In the genomic region with DNA sequence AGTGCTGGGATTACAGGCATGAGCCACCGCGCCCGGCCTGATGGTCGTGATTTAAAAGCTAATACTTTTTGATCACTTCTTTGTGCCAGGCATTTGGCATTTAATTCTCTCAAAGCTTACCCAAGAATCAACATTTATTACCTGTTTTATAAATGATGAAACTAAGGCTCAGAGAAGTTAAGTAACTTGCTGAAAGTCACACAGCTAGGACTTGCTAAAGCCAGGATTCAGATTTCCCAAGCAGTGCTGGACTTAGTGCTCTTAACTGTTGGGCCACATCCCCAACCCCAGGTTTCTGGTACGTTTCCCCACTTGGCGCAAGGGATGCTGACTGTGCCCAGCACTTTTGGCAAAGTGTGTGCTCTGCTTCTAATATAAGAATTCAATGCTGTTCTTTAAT, we compare ENCODE assay signal across 1 cellular context.
TF ChIP-seq lines count a peak whose summit lies in the region.

No MANE protein-coding gene starts in this region.

TF ChIP-seq in K562, 482 proteins besides CTCF, POLR2A, EP300 and RAD21 (continued from another document):
- TF ChIP-seq, protein P1, sequence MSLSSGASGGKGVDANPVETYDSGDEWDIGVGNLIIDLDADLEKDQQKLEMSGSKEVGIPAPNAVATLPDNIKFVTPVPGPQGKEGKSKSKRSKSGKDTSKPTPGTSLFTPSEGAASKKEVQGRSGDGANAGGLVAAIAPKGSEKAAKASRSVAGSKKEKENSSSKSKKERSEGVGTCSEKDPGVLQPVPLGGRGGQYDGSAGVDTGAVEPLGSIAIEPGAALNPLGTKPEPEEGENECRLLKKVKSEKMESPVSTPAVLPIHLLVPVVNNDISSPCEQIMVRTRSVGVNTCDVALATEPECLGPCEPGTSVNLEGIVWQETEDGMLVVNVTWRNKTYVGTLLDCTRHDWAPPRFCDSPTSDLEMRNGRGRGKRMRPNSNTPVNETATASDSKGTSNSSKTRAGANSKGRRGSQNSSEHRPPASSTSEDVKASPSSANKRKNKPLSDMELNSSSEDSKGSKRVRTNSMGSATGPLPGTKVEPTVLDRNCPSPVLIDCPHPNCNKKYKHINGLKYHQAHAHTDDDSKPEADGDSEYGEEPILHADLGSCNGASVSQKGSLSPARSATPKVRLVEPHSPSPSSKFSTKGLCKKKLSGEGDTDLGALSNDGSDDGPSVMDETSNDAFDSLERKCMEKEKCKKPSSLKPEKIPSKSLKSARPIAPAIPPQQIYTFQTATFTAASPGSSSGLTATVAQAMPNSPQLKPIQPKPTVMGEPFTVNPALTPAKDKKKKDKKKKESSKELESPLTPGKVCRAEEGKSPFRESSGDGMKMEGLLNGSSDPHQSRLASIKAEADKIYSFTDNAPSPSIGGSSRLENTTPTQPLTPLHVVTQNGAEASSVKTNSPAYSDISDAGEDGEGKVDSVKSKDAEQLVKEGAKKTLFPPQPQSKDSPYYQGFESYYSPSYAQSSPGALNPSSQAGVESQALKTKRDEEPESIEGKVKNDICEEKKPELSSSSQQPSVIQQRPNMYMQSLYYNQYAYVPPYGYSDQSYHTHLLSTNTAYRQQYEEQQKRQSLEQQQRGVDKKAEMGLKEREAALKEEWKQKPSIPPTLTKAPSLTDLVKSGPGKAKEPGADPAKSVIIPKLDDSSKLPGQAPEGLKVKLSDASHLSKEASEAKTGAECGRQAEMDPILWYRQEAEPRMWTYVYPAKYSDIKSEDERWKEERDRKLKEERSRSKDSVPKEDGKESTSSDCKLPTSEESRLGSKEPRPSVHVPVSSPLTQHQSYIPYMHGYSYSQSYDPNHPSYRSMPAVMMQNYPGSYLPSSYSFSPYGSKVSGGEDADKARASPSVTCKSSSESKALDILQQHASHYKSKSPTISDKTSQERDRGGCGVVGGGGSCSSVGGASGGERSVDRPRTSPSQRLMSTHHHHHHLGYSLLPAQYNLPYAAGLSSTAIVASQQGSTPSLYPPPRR (CRISPR knock-in tag; IDR thresholded peaks at IDR 0.05; ENCODE audit: borderline replicate concordance), result no peak
- TF ChIP-seq BRD4 (IDR thresholded peaks at IDR 0.05) (no peak), TCF3 (CRISPR knock-in tag; IDR thresholded peaks at IDR 0.05) (no peak), TARDBP (IDR thresholded peaks at IDR 0.05) (no peak), DIDO1 (tag; IDR thresholded peaks at IDR 0.05; ENCODE audit: low read depth) (no peak), RCOR1 (IDR thresholded peaks at IDR 0.05; ENCODE audit: borderline replicate concordance in 1 of 2, low read depth in 2 of 2, low read length in 2 of 2) (0 out of 4 replicates have a peak, but pooled peaks of 1 of the 2 experiments have one; percentile 6), ELF4 (CRISPR knock-in tag; IDR thresholded peaks at IDR 0.05) (no peak), ZFP36 (IDR thresholded peaks at IDR 0.05; ENCODE audit: low read depth, low read length, partially characterized antibody) (peak; percentile 79), ADNP (tag; IDR thresholded peaks at IDR 0.05) (peak; percentile 73), CHCHD3 (CRISPR knock-in tag; IDR thresholded peaks at IDR 0.05) (no peak), BMI1 (IDR thresholded peaks at IDR 0.05; ENCODE audit: low read length) (no peak), RFX1 (IDR thresholded peaks at IDR 0.05) (no peak)
- TF ChIP-seq, protein P2, sequence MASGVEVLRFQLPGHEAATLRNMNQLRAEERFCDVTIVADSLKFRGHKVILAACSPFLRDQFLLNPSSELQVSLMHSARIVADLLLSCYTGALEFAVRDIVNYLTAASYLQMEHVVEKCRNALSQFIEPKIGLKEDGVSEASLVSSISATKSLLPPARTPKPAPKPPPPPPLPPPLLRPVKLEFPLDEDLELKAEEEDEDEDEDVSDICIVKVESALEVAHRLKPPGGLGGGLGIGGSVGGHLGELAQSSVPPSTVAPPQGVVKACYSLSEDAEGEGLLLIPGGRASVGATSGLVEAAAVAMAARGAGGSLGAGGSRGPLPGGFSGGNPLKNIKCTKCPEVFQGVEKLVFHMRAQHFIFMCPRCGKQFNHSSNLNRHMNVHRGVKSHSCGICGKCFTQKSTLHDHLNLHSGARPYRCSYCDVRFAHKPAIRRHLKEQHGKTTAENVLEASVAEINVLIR (CRISPR knock-in tag; IDR thresholded peaks at IDR 0.05), result no peak
- TF ChIP-seq, protein P3, sequence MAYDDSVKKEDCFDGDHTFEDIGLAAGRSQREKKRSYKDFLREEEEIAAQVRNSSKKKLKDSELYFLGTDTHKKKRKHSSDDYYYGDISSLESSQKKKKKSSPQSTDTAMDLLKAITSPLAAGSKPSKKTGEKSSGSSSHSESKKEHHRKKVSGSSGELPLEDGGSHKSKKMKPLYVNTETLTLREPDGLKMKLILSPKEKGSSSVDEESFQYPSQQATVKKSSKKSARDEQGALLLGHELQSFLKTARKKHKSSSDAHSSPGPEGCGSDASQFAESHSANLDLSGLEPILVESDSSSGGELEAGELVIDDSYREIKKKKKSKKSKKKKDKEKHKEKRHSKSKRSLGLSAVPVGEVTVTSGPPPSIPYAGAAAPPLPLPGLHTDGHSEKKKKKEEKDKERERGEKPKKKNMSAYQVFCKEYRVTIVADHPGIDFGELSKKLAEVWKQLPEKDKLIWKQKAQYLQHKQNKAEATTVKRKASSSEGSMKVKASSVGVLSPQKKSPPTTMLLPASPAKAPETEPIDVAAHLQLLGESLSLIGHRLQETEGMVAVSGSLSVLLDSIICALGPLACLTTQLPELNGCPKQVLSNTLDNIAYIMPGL (CRISPR knock-in tag; IDR thresholded peaks at IDR 0.05), result no peak
- TF ChIP-seq, protein P4, sequence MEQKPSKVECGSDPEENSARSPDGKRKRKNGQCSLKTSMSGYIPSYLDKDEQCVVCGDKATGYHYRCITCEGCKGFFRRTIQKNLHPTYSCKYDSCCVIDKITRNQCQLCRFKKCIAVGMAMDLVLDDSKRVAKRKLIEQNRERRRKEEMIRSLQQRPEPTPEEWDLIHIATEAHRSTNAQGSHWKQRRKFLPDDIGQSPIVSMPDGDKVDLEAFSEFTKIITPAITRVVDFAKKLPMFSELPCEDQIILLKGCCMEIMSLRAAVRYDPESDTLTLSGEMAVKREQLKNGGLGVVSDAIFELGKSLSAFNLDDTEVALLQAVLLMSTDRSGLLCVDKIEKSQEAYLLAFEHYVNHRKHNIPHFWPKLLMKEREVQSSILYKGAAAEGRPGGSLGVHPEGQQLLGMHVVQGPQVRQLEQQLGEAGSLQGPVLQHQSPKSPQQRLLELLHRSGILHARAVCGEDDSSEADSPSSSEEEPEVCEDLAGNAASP (IDR thresholded peaks at IDR 0.05), result no peak
- TF ChIP-seq, protein P5, sequence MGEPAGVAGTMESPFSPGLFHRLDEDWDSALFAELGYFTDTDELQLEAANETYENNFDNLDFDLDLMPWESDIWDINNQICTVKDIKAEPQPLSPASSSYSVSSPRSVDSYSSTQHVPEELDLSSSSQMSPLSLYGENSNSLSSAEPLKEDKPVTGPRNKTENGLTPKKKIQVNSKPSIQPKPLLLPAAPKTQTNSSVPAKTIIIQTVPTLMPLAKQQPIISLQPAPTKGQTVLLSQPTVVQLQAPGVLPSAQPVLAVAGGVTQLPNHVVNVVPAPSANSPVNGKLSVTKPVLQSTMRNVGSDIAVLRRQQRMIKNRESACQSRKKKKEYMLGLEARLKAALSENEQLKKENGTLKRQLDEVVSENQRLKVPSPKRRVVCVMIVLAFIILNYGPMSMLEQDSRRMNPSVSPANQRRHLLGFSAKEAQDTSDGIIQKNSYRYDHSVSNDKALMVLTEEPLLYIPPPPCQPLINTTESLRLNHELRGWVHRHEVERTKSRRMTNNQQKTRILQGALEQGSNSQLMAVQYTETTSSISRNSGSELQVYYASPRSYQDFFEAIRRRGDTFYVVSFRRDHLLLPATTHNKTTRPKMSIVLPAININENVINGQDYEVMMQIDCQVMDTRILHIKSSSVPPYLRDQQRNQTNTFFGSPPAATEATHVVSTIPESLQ (CRISPR knock-in tag; IDR thresholded peaks at IDR 0.05), result no peak
